Comparison of ENCODE assay signal across 28 cellular contexts in the genomic region with DNA sequence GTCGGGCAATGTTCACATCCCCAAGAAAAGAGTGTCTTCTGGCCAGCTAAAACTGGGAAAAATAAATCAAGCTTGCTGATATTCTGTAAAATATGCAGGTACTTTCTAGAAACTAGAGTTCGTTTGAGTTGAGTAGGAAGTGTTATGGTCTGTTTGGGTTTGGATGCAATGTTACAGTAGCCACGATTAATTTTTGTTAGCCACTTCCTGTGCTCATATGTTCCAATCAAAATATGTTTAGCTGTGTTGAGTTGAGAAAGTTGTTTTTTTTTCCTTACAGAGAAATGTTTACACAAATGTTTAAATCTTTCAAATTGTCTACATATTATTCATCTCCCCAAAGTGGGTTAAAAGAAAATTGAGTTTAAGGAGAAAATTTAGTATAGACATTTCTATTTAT. TPM values are rescaled to one million over a fixed set of nuclear protein-coding genes. Genes with fewer than 3 reads are reported as not detected.
DNase-seq lines count a peak whose midpoint lies in the region; ATAC-seq and TF ChIP-seq lines count a peak whose summit lies in the region.
"Had no signal": no experiment of that assay in that cellular context is flagged by ENCODE, and none has a peak within 500 bp of the region (broad histone marks: within the 10 kb centered on the region; RNA-seq: fewer than 3 reads in every experiment).

No MANE protein-coding gene starts in this region.

- in situ Hi-C loops in IMR-90 (cut with MboI; ENCODE audit: low sequenced_read_pairs), result no loop called here

- H3K9me3 Mint-ChIP-seq in Caco-2 (ENCODE audit: unreplicated experiment) (no peaks in the 10 kb centered on the region), chondrocyte (ENCODE audit: low read depth) (no peaks in the 10 kb centered on the region), osteocyte (ENCODE audit: unreplicated experiment) (no peaks in the 10 kb centered on the region)
- H3K9me3 Mint-ChIP-seq: activated CD4-positive, alpha-beta memory T cell treated with anti-CD3 and anti-CD28 coated beads for 36 hours; activated T-helper 1 cell treated with anti-CD3 and anti-CD28 coated beads, Interleukin-12 subunit alpha, Interleukin-12 subunit beta, Interleukin-2, Interleukin-4 antibody, amounts not matched to agents 30 ng/mL and 10 ng/mL and 1 ng/mL, durations not matched to agents 14 hours and 24 hours and 36 hours; immature natural killer cell; nephron progenitor cell; stimulated activated naive CD8-positive, alpha-beta T cell treated with anti-CD3 and anti-CD28 coated beads, Interleukin-15, amount 100 ng/mL, for 72 hours had no signal

- H3K4ac ChIP-seq in IMR-90 (ENCODE audit: low read depth, low read length), result no peak overlapping the region; the same call in 1 of the 2 replicates

- H3K23ac ChIP-seq in IMR-90 (ENCODE audit: low read depth, low read length), result no peak overlapping the region

- H2AFZ ChIP-seq in IMR-90 (replicated peaks; ENCODE audit: low read length, poor library complexity), result no peak overlapping the region

- no peak overlapping the region for H3K14ac ChIP-seq in IMR-90 (replicated peaks; ENCODE audit: low read depth, low read length)

- no peak overlapping the region for H2AK5ac ChIP-seq in IMR-90 (ENCODE audit: low read depth, low read length)

- H4K91ac ChIP-seq in IMR-90 (ENCODE audit: insufficient read depth, low read depth, low read length), result no peak overlapping the region

- H3K36me3 ChIP-seq in Caco-2 (ENCODE audit: control insufficient read depth, insufficient read depth, low read length), result no peaks in the 10 kb centered on the region
- no peaks in the 10 kb centered on the region for H3K36me3 ChIP-seq in IMR-90 (ENCODE audit: control insufficient read depth, insufficient read depth, low read length)
- H3K36me3 ChIP-seq: pancreas, spleen had no signal

- H3K27ac Mint-ChIP-seq in Caco-2 (ENCODE audit: unreplicated experiment), result peak overlapping the region; percentile 52
- peak overlapping the region; percentile 88 for H3K27ac Mint-ChIP-seq in chondrocyte (ENCODE audit: unreplicated experiment)
- peak overlapping the region; percentile 86 for H3K27ac Mint-ChIP-seq in osteocyte (ENCODE audit: unreplicated experiment)
- H3K27ac Mint-ChIP-seq: activated CD4-positive, alpha-beta memory T cell treated with anti-CD3 and anti-CD28 coated beads for 36 hours; activated T-helper 1 cell treated with anti-CD3 and anti-CD28 coated beads, Interleukin-12 subunit alpha, Interleukin-12 subunit beta, Interleukin-2, Interleukin-4 antibody, amounts not matched to agents 30 ng/mL and 10 ng/mL and 1 ng/mL, durations not matched to agents 14 hours and 24 hours and 36 hours; immature natural killer cell; nephron progenitor cell; stimulated activated naive CD8-positive, alpha-beta T cell treated with anti-CD3 and anti-CD28 coated beads, Interleukin-15, amount 100 ng/mL, for 72 hours had no signal

- H2BK15ac ChIP-seq in IMR-90 (ENCODE audit: low read depth, low read length), result no peak overlapping the region; the same call in 2 of the 3 replicates

- no peak for TF ChIP-seq CTCF in Caco-2 (IDR thresholded peaks at IDR 0.05; ENCODE audit: insufficient read depth in 1 of 2, low read depth in 1 of 2, low read length in 1 of 2, severe bottlenecking in 1 of 2, unreplicated experiment in 1 of 2)
- TF ChIP-seq CTCF in IMR-90 (conservative IDR thresholded peaks at IDR 0.05; ENCODE audit: low read depth, low read length), result no peak
- TF ChIP-seq CTCF in chondrocyte (IDR thresholded peaks at IDR 0.05), result no peak
- TF ChIP-seq CTCF in osteocyte (IDR thresholded peaks at IDR 0.05), result no peak

- BruUV-seq in Caco-2 (replicated peaks; lab: Mats Ljungman, UMichigan) (no TSS peak), IMR-90 (replicated peaks; lab: Mats Ljungman, UMichigan) (no TSS peak)

- H3K4me1 Mint-ChIP-seq in Caco-2 (ENCODE audit: low read depth, unreplicated experiment), result peaks cover 40% of the 10 kb centered on the region
- peaks cover 47% of the 10 kb centered on the region for H3K4me1 Mint-ChIP-seq in chondrocyte (ENCODE audit: low read depth)
- H3K4me1 Mint-ChIP-seq in osteocyte (ENCODE audit: unreplicated experiment), result peaks cover 58% of the 10 kb centered on the region
- H3K4me1 Mint-ChIP-seq: stimulated activated naive CD8-positive, alpha-beta T cell treated with anti-CD3 and anti-CD28 coated beads, Interleukin-15, amount 100 ng/mL, for 72 hours had no signal

- CTCF ChIA-PET in Caco-2 (lab: Charles Lee) (interaction anchor here (2.2 kb wide), 1 partner anchor 10 kb away, joined by 10 read pairs; no protein-coding TSS in a partner anchor), IMR-90 (lab: Yijun Ruan, JAX) (interaction anchor here (0.5 to 1.4 kb wide), 4 partner anchors 10 to 31 kb away, joined by 3 to 4 read pairs (median 4); partner anchors contain the start of gene LAMB1)

- TF ChIP-seq RAD21 in IMR-90 (IDR thresholded peaks at IDR 0.05; ENCODE audit: low read length), result no peak

- peak overlapping the region; percentile 92 for H2BK5ac ChIP-seq in IMR-90 (ENCODE audit: low read depth, low read length, poor library complexity, severe bottlenecking)

- H3K79me1 ChIP-seq in IMR-90 (ENCODE audit: low read depth in 1 of 2, low read length in 2 of 2), result no peaks in the 10 kb centered on the region

- WGBS in IMR-90 (ENCODE audit: extremely low coverage in 2 of 2, insufficient read length in 1 of 2), 2 experiments, result no CpG with 5 or more reads among the region's 3 CpGs

- ATAC-seq in IMR-90 (ENCODE audit: low read depth) (peak; percentile 42), HG03469 (IDR thresholded peaks at IDR 0.05; ENCODE audit: unreplicated experiment) (no peak)
- ATAC-seq: body of pancreas; left colon; stimulated activated naive CD8-positive, alpha-beta T cell treated with anti-CD3 and anti-CD28 coated beads, Interleukin-15, amount 100 ng/mL, for 72 hours had no signal

- H3K4me3 Mint-ChIP-seq in Caco-2 (ENCODE audit: unreplicated experiment), result no peak overlapping the region
- no peak overlapping the region for H3K4me3 Mint-ChIP-seq in chondrocyte (ENCODE audit: unreplicated experiment)
- H3K4me3 Mint-ChIP-seq in osteocyte (ENCODE audit: unreplicated experiment), result no peak overlapping the region
- H3K4me3 Mint-ChIP-seq: activated CD4-positive, alpha-beta memory T cell treated with anti-CD3 and anti-CD28 coated beads for 36 hours; activated T-helper 1 cell treated with anti-CD3 and anti-CD28 coated beads, Interleukin-12 subunit alpha, Interleukin-12 subunit beta, Interleukin-2, Interleukin-4 antibody, amounts not matched to agents 30 ng/mL and 10 ng/mL and 1 ng/mL, durations not matched to agents 14 hours and 24 hours and 36 hours; immature natural killer cell; nephron progenitor cell; stimulated activated naive CD8-positive, alpha-beta T cell treated with anti-CD3 and anti-CD28 coated beads, Interleukin-15, amount 100 ng/mL, for 72 hours had no signal

- no peaks in the 10 kb centered on the region for H3K27me3 Mint-ChIP-seq in Caco-2 (ENCODE audit: insufficient read depth, unreplicated experiment)
- H3K27me3 Mint-ChIP-seq in chondrocyte (ENCODE audit: low read depth), result no peaks in the 10 kb centered on the region
- no peaks in the 10 kb centered on the region for H3K27me3 Mint-ChIP-seq in osteocyte (ENCODE audit: unreplicated experiment)

- peak overlapping the region in 1 of 2 experiments; percentile 89; a peak in 1 of 4 replicates for H4K8ac ChIP-seq in IMR-90 (ENCODE audit: low read depth in 2 of 2, low read length in 2 of 2)

- H4K5ac ChIP-seq in IMR-90 (ENCODE audit: low read depth, low read length), result peak overlapping the region; percentile 30; the same call in 1 of the 2 replicates

- dilution Hi-C loops in IMR-90 (cut with HindIII; ENCODE audit: low sequenced_read_pairs, unreplicated experiment), result loop anchor here (25.0 kb wide), 1 partner anchor 123 kb away; the partner anchor contains the start of gene LAMB4

- no peak overlapping the region; the same call in 1 of the 2 replicates for H2BK20ac ChIP-seq in IMR-90 (ENCODE audit: low read depth, low read length)

- no peak overlapping the region for H3K56ac ChIP-seq in IMR-90 (ENCODE audit: extremely low read depth, insufficient read depth, low read length)

- peaks cover 13% of the 10 kb centered on the region; the same call in 1 of the 2 replicates for H3K9me1 ChIP-seq in IMR-90 (ENCODE audit: insufficient read depth, low read length)

- no peak for DNase-seq in Caco-2
- DNase-seq in IMR-90, result peak; percentile 41
- DNase-seq in chondrocyte (ENCODE audit: low spot score), result no peak
- DNase-seq in osteocyte (ENCODE audit: extremely low spot score, unreplicated experiment), result no peak
- no peak for DNase-seq in NCI-H2227 (lab: John Stamatoyannopoulos, UW; ENCODE audit: unreplicated experiment)
- no peak for DNase-seq in DMS 273 (lab: John Stamatoyannopoulos, UW; ENCODE audit: unreplicated experiment)
- DNase-seq: activated CD4-positive, alpha-beta memory T cell treated with anti-CD3 and anti-CD28 coated beads for 36 hours; activated CD4-positive, CD25-positive, alpha-beta regulatory T cell treated with anti-CD3 and anti-CD28 coated beads, Interleukin-2, amount 50 U/mL, for 72 hours; activated CD8-positive, alpha-beta memory T cell treated with anti-CD3 and anti-CD28 coated beads, Interleukin-2, amount 50 U/mL, for 4 hours; activated naive CD4-positive, alpha-beta T cell treated with Interleukin-2 at 50 U/mL for 16 hours; body of pancreas; C1 segment of cervical spinal cord; COR-L47; GF-D8; immature natural killer cell; left colon; mammary epithelial cell; NCI-H1092 treated with DMSO at 0.1 percent for 48 hours; NCI-H187 treated with DMSO at 0.1 percent for 48 hours; NCI-H2171; NCI-H510A; nephron progenitor cell; pancreas; spleen; stimulated activated naive CD8-positive, alpha-beta T cell treated with anti-CD3 and anti-CD28 coated beads, Interleukin-15, amount 100 ng/mL, for 72 hours had no signal

- no peak overlapping the region for H2AK9ac ChIP-seq in IMR-90 (replicated peaks; ENCODE audit: low read depth, low read length, poor library complexity)

- H3K27ac ChIP-seq in IMR-90 (ENCODE audit: insufficient read depth, low read length), result no peak overlapping the region
- H3K27ac ChIP-seq: spleen had no signal

- POLR2A ChIA-PET in Caco-2 (lab: Charles Lee) (no interaction called here), IMR-90 (lab: Charles Lee; ENCODE audit: unreplicated experiment) (no interaction called here)

- peak overlapping the region; percentile 14; the same call in 1 of the 2 replicates for H3K4me2 ChIP-seq in IMR-90 (ENCODE audit: low read depth, low read length)

- peak overlapping the region; percentile 4; the same call in 1 of the 2 replicates for H3K18ac ChIP-seq in IMR-90 (ENCODE audit: low read depth, low read length)

- TF ChIP-seq POLR2A in IMR-90 (IDR thresholded peaks at IDR 0.05; ENCODE audit: low read depth, low read length), result no peak

- H3K4me3 ChIP-seq in Caco-2 (ENCODE audit: low read depth, low read length), result no peak overlapping the region
- H3K4me3 ChIP-seq in IMR-90 (ENCODE audit: insufficient read depth, low read depth, low read length), result no peak overlapping the region
- H3K4me3 ChIP-seq: body of pancreas, pancreas, spleen had no signal

- peaks cover 80% of the 10 kb centered on the region for H3K4me1 ChIP-seq in Caco-2
- H3K4me1 ChIP-seq in IMR-90 (ENCODE audit: control insufficient read depth, insufficient read depth, low read length), result peaks cover 13% of the 10 kb centered on the region
- H3K4me1 ChIP-seq: spleen had no signal

- H3K9me3 ChIP-seq in Caco-2 (no peaks in the 10 kb centered on the region), IMR-90 (ENCODE audit: control insufficient read depth, insufficient read depth, low read length) (no peaks in the 10 kb centered on the region)
- H3K9me3 ChIP-seq: body of pancreas, pancreas, spleen had no signal

- no peaks in the 10 kb centered on the region; the same call in 1 of the 2 replicates for H4K20me1 ChIP-seq in IMR-90 (ENCODE audit: insufficient read depth, low read length)

- no peak overlapping the region for H3K9ac ChIP-seq in IMR-90 (ENCODE audit: low read depth, low read length)

- intact Hi-C loops in Caco-2 (cut with micrococcal nuclease; ENCODE audit: unreplicated experiment) (loop anchor here (10.0 kb wide), 1 partner anchor 511 kb away; the partner anchor contains the start of gene PNPLA8), IMR-90 (cut with micrococcal nuclease) (loop anchor here (5.0 kb wide), 1 partner anchor 118 kb away; the partner anchor contains the start of gene LAMB4)

- peak overlapping the region; percentile 51; the same call in 1 of the 2 replicates for H2BK120ac ChIP-seq in IMR-90 (ENCODE audit: low read depth, low read length)

- H3K27me3 ChIP-seq in Caco-2 (replicated peaks; ENCODE audit: control insufficient read depth, insufficient read depth, low read length) (no peaks in the 10 kb centered on the region), IMR-90 (ENCODE audit: control insufficient read depth, insufficient read depth, low read length) (no peaks in the 10 kb centered on the region)
- H3K27me3 ChIP-seq: body of pancreas, pancreas had no signal

- H3K36me3 Mint-ChIP-seq in Caco-2 (ENCODE audit: insufficient read depth, unreplicated experiment), result peaks cover 5% of the 10 kb centered on the region
- no peaks in the 10 kb centered on the region for H3K36me3 Mint-ChIP-seq in chondrocyte (ENCODE audit: low read depth)
- H3K36me3 Mint-ChIP-seq in osteocyte (ENCODE audit: unreplicated experiment), result no peaks in the 10 kb centered on the region
- H3K36me3 Mint-ChIP-seq: activated CD4-positive, alpha-beta memory T cell treated with anti-CD3 and anti-CD28 coated beads for 36 hours; immature natural killer cell had no signal

RNA-seq across cellular contexts. Expression of gene LAMB1, which starts 11.2 kb away (rescaled TPM):
- total RNA-seq in Caco-2 (2022) (418 and 431 TPM in 2 replicates), IMR-90 (2012; rRNA removed) (117 TPM in 2 replicates), chondrocyte (405 to 481 TPM (median 466 TPM) in 3 replicates), osteocyte (952 and 1,014 TPM in 2 replicates)
- polyA plus RNA-seq in IMR-90 (2012; rRNA removed), result 97.5 and 114 TPM in 2 replicates
- polyA plus RNA-seq in IMR-90 (2012; cell fraction: cytosol; rRNA removed), result 83.3 and 90.8 TPM in 2 replicates
- polyA plus RNA-seq in IMR-90 (2012; cell fraction: nucleus; rRNA removed; ENCODE audit: low replicate concordance), result 304 and 403 TPM in 2 replicates
- total RNA-seq: activated CD4-positive, alpha-beta memory T cell treated with anti-CD3 and anti-CD28 coated beads for 36 hours; activated T-helper 1 cell treated with anti-CD3 and anti-CD28 coated beads, Interleukin-12 subunit alpha, Interleukin-12 subunit beta, Interleukin-2, Interleukin-4 antibody, amounts not matched to agents 30 ng/mL and 10 ng/mL and 1 ng/mL, durations not matched to agents 14 hours and 24 hours and 36 hours; T-helper 2 cell treated with Interferon-gamma antibody and Interleukin-4, amounts not matched to agents 100 ng/mL and 5 ng/mL, for 36 hours had no signal
